15 cellular contexts compared by ENCODE assay signal in genomic region chr1:113455374-113455773, GRCh38.
DNase-seq lines count a peak whose midpoint lies in the region; ATAC-seq and TF ChIP-seq lines count a peak whose summit lies in the region.
"Had no signal": no experiment of that assay in that cellular context is flagged by ENCODE, and none has a peak within 500 bp of the region (broad histone marks: within the 10 kb centered on the region; RNA-seq: fewer than 3 reads in every experiment).

No MANE protein-coding gene starts in this region.

- H3K14ac ChIP-seq in IMR-90 (replicated peaks; ENCODE audit: low read depth, low read length) (no peak overlapping the region), mesenchymal stem cell (ENCODE audit: low read length in 2 of 2) (no peak overlapping the region)

- in situ Hi-C loops in IMR-90 (cut with MboI; ENCODE audit: low sequenced_read_pairs): no loop called here

- no peak for ATAC-seq in IMR-90 (ENCODE audit: low read depth)
- ATAC-seq in HG03159 (IDR thresholded peaks at IDR 0.05; ENCODE audit: unreplicated experiment): no peak
- no peak for ATAC-seq in GM19467 (IDR thresholded peaks at IDR 0.05; ENCODE audit: unreplicated experiment)
- ATAC-seq: CD8-positive, alpha-beta T cell; GM23338 had no signal

- no peak overlapping the region for H2BK12ac ChIP-seq in mesenchymal stem cell (ENCODE audit: low read length in 2 of 2)

- H4K8ac ChIP-seq in IMR-90 (ENCODE audit: low read depth in 2 of 2, low read length in 2 of 2): no peak overlapping the region
- H4K8ac ChIP-seq in mesenchymal stem cell (ENCODE audit: low read length): no peak overlapping the region

- H3K9me3 ChIP-seq in IMR-90 (ENCODE audit: control insufficient read depth, insufficient read depth, low read length) (peaks cover 2% of the 10 kb centered on the region; the same call in 1 of the 2 replicates), SJSA1 (replicated peaks) (peaks cover 4% of the 10 kb centered on the region; the same call in 1 of the 2 replicates), mesenchymal stem cell (ENCODE audit: control insufficient read depth, low read length) (no peaks in the 10 kb centered on the region)

- TF ChIP-seq CTCF in IMR-90 (conservative IDR thresholded peaks at IDR 0.05; ENCODE audit: low read depth, low read length): no peak

- H3K23ac ChIP-seq in IMR-90 (ENCODE audit: low read depth, low read length) (0 out of 2 replicates have a peak overlapping the region, but pooled peaks have one; percentile 12), mesenchymal stem cell (ENCODE audit: low read length in 2 of 2) (no peak overlapping the region)

- no CpG with 5 or more reads among the region's 1 CpG for WGBS in IMR-90 (ENCODE audit: extremely low coverage in 2 of 2, insufficient read length in 1 of 2), 2 experiments
- no CpG with 5 or more reads among the region's 1 CpG for WGBS in mesenchymal stem cell

- no TSS peak for BruUV-seq in IMR-90 (replicated peaks; lab: Mats Ljungman, UMichigan)

- H4K91ac ChIP-seq in IMR-90 (ENCODE audit: insufficient read depth, low read depth, low read length): no peak overlapping the region; the same call in 1 of the 2 replicates
- H4K91ac ChIP-seq in mesenchymal stem cell (ENCODE audit: low read length): no peak overlapping the region

- no peaks in the 10 kb centered on the region for H4K20me1 ChIP-seq in IMR-90 (ENCODE audit: insufficient read depth, low read length)
- H4K20me1 ChIP-seq: BLaER1 had no signal

- H3K56ac ChIP-seq in IMR-90 (ENCODE audit: extremely low read depth, insufficient read depth, low read length): no peak overlapping the region

- H3K9ac ChIP-seq in IMR-90 (ENCODE audit: low read depth, low read length) (no peak overlapping the region), mesenchymal stem cell (ENCODE audit: low read length) (no peak overlapping the region)
- H3K9ac ChIP-seq: BLaER1 had no signal

- peaks cover 2% of the 10 kb centered on the region for H3K4me1 ChIP-seq in IMR-90 (ENCODE audit: control insufficient read depth, insufficient read depth, low read length)
- H3K4me1 ChIP-seq in SJSA1 (replicated peaks): peaks cover 41% of the 10 kb centered on the region
- no peaks in the 10 kb centered on the region for H3K4me1 ChIP-seq in mesenchymal stem cell (ENCODE audit: control insufficient read depth, insufficient read depth, low read depth, low read length)
- H3K4me1 ChIP-seq: BLaER1 had no signal

- H2AK5ac ChIP-seq in IMR-90 (ENCODE audit: low read depth, low read length) (no peak overlapping the region), mesenchymal stem cell (ENCODE audit: low read length, severe bottlenecking) (no peak overlapping the region)

- H3K27ac ChIP-seq in IMR-90 (ENCODE audit: insufficient read depth, low read length) (no peak overlapping the region), SJSA1 (peak overlapping the region; percentile 86), mesenchymal stem cell (ENCODE audit: low read length, poor library complexity, severe bottlenecking) (no peak overlapping the region)
- H3K27ac ChIP-seq: 22Rv1, BLaER1 had no signal

- POLR2A ChIA-PET in IMR-90 (lab: Charles Lee; ENCODE audit: unreplicated experiment): interaction anchor here (0.6 kb wide), 1 partner anchor 178 kb away, joined by 16 read pairs; no protein-coding TSS in a partner anchor

- H2AK9ac ChIP-seq in IMR-90 (replicated peaks; ENCODE audit: low read depth, low read length, poor library complexity): no peak overlapping the region

- CTCF ChIA-PET in IMR-90 (lab: Yijun Ruan, JAX): no interaction called here

- H3K9me1 ChIP-seq in IMR-90 (ENCODE audit: insufficient read depth, low read length): no peaks in the 10 kb centered on the region

- no peak overlapping the region for H3K18ac ChIP-seq in IMR-90 (ENCODE audit: low read depth, low read length)
- no peak overlapping the region for H3K18ac ChIP-seq in mesenchymal stem cell (ENCODE audit: low read depth in 1 of 2, low read length in 2 of 2)

- no peak for TF ChIP-seq POLR2A in IMR-90 (IDR thresholded peaks at IDR 0.05; ENCODE audit: low read depth, low read length)

- dilution Hi-C loops in IMR-90 (cut with HindIII; ENCODE audit: low sequenced_read_pairs, unreplicated experiment): no loop called here

- H2BK120ac ChIP-seq in IMR-90 (ENCODE audit: low read depth, low read length) (peak overlapping the region; percentile 44), mesenchymal stem cell (ENCODE audit: low read depth, low read length) (no peak overlapping the region)

- H3K36me3 ChIP-seq in IMR-90 (ENCODE audit: control insufficient read depth, insufficient read depth, low read length) (no peaks in the 10 kb centered on the region), SJSA1 (peaks cover 9% of the 10 kb centered on the region), mesenchymal stem cell (ENCODE audit: control insufficient read depth in 1 of 2, insufficient read depth in 2 of 2, low read depth in 1 of 2, low read length in 2 of 2) (no peaks in the 10 kb centered on the region)
- H3K36me3 ChIP-seq: BLaER1 had no signal

- H3K79me1 ChIP-seq in IMR-90 (ENCODE audit: low read depth in 1 of 2, low read length in 2 of 2): peaks cover 11 to 19% of the 10 kb centered on the region in 2 experiments
- peaks cover 10% of the 10 kb centered on the region for H3K79me1 ChIP-seq in mesenchymal stem cell (replicated peaks; ENCODE audit: low read length, poor library complexity, severe bottlenecking)

- H2BK5ac ChIP-seq in IMR-90 (ENCODE audit: low read depth, low read length, poor library complexity, severe bottlenecking) (no peak overlapping the region), mesenchymal stem cell (ENCODE audit: low read depth, low read length, poor library complexity, severe bottlenecking) (no peak overlapping the region)

- peak overlapping the region; percentile 15; the same call in 1 of the 2 replicates for H3K4ac ChIP-seq in IMR-90 (ENCODE audit: low read depth, low read length)
- H3K4ac ChIP-seq in mesenchymal stem cell (ENCODE audit: low read depth in 1 of 2, low read length in 2 of 2): no peak overlapping the region

- TF ChIP-seq RAD21 in IMR-90 (IDR thresholded peaks at IDR 0.05; ENCODE audit: low read length): no peak

- no peak overlapping the region for H2BK15ac ChIP-seq in IMR-90 (ENCODE audit: low read depth, low read length)
- H2BK15ac ChIP-seq in mesenchymal stem cell (ENCODE audit: low read depth, poor library complexity, severe bottlenecking): no peak overlapping the region

- H2BK20ac ChIP-seq in IMR-90 (ENCODE audit: low read depth, low read length): peak overlapping the region; percentile 33; the same call in 1 of the 2 replicates

- H3K4me2 ChIP-seq in IMR-90 (ENCODE audit: low read depth, low read length): no peak overlapping the region
- no peak overlapping the region for H3K4me2 ChIP-seq in mesenchymal stem cell (ENCODE audit: low read length, poor library complexity, severe bottlenecking)
- H3K4me2 ChIP-seq: BLaER1, GM23338 had no signal

- no peak overlapping the region for H4K5ac ChIP-seq in IMR-90 (ENCODE audit: low read depth, low read length)

- intact Hi-C loops in IMR-90 (cut with micrococcal nuclease): loop anchor here (10.0 kb wide), 1 partner anchor 219 kb away; no protein-coding TSS in a partner anchor

- H3K27me3 ChIP-seq in IMR-90 (ENCODE audit: control insufficient read depth, insufficient read depth, low read length): no peaks in the 10 kb centered on the region
- H3K27me3 ChIP-seq in SJSA1 (replicated peaks): no peaks in the 10 kb centered on the region
- H3K27me3 ChIP-seq in mesenchymal stem cell (ENCODE audit: control insufficient read depth in 1 of 2, insufficient read depth in 1 of 2, low read length in 2 of 2): no peaks in the 10 kb centered on the region
- H3K27me3 ChIP-seq: BLaER1 had no signal

- H3K4me3 ChIP-seq in IMR-90 (ENCODE audit: insufficient read depth, low read depth, low read length): no peak overlapping the region
- H3K4me3 ChIP-seq in SJSA1: no peak overlapping the region
- H3K4me3 ChIP-seq in mesenchymal stem cell (ENCODE audit: insufficient read depth in 1 of 2, low read depth in 1 of 2, low read length in 2 of 2): no peak overlapping the region
- H3K4me3 ChIP-seq: BLaER1, GM23338 had no signal

- DNase-seq in DMS53 (lab: John Stamatoyannopoulos, UW): peak; percentile 16
- DNase-seq in DMS53 treated with DMSO at 0.1 percent for 48 hours (lab: John Stamatoyannopoulos, UW; ENCODE audit: unreplicated experiment): no peak
- DNase-seq in IMR-90: no peak
- no peak for DNase-seq in SJSA1 (ENCODE audit: low read depth in 1 of 2, low spot score in 2 of 2)
- no peak for DNase-seq in mesenchymal stem cell
- DNase-seq: Calu3; CD8-positive, alpha-beta T cell; HCEC 1CT; HFFc6; KG1 had no signal

- H2AFZ ChIP-seq in IMR-90 (replicated peaks; ENCODE audit: low read length, poor library complexity) (no peak overlapping the region), mesenchymal stem cell (ENCODE audit: low read depth, low read length) (no peak overlapping the region)
- H2AFZ ChIP-seq: GM23338 had no signal

TF ChIP-seq in IMR-90, 13 proteins besides CTCF, POLR2A, EP300 and RAD21:
- TF ChIP-seq MAFK (IDR thresholded peaks at IDR 0.05; ENCODE audit: low read depth, low read length) (no peak), MXI1 (IDR thresholded peaks at IDR 0.05; ENCODE audit: borderline replicate concordance, low read depth, low read length) (no peak), RFX5 (IDR thresholded peaks at IDR 0.05; ENCODE audit: low read depth, low read length) (no peak), BHLHE40 (IDR thresholded peaks at IDR 0.05; ENCODE audit: low read depth, low read length) (no peak), USF2 (IDR thresholded peaks at IDR 0.05; ENCODE audit: low read depth, low read length) (no peak), FOS (IDR thresholded peaks at IDR 0.05; ENCODE audit: low read depth, low read length) (no peak), SMC3 (IDR thresholded peaks at IDR 0.05; ENCODE audit: low read depth, low read length) (no peak)
